In genomic region chr12:3351731-3352130, GRCh38 we compare ENCODE assay signal across 18 cellular contexts.
DNase-seq lines count a peak whose midpoint lies in the region; TF ChIP-seq lines count a peak whose summit lies in the region.
"Had no signal": no experiment of that assay in that cellular context is flagged by ENCODE, and none has a peak within 500 bp of the region (broad histone marks: within the 10 kb centered on the region; RNA-seq: fewer than 3 reads in every experiment).

No MANE protein-coding gene starts in this region.

- in situ Hi-C loops in mammary epithelial cell (cut with MboI; ENCODE audit: low sequenced_read_pairs in 2 of 2) = no loop called here

- H3K36me3 ChIP-seq in mammary epithelial cell (ENCODE audit: insufficient read depth, low read length) (no peaks in the 10 kb centered on the region), breast epithelium (no peaks in the 10 kb centered on the region), tibial nerve (no peaks in the 10 kb centered on the region)
- H3K36me3 ChIP-seq: BLaER1, HAP-1 had no signal

- H3K27me3 ChIP-seq in mammary epithelial cell (ENCODE audit: insufficient read depth, low read length) (no peaks in the 10 kb centered on the region), breast epithelium (no peaks in the 10 kb centered on the region), tibial nerve (peaks cover 0 to 4% of the 10 kb centered on the region in 2 donors)
- H3K27me3 ChIP-seq: BLaER1 had no signal

- no peak for TF ChIP-seq EP300 in tibial nerve (IDR thresholded peaks at IDR 0.05)

- CTCF ChIA-PET in mammary epithelial cell (lab: Charles Lee; ENCODE audit: low non-redundant PET) = no interaction called here

- TF ChIP-seq CTCF in mammary epithelial cell (conservative IDR thresholded peaks at IDR 0.05 in 1 of 2, IDR thresholded peaks at IDR 0.05 in 1 of 2; ENCODE audit: extremely low read depth in 1 of 2, insufficient read depth in 1 of 2, low read depth in 1 of 2, low read length in 2 of 2) = no peak
- no peak for TF ChIP-seq CTCF in breast epithelium (IDR thresholded peaks at IDR 0.05)
- no peak for TF ChIP-seq CTCF in tibial nerve (IDR thresholded peaks at IDR 0.05)

- DNase-seq in mammary epithelial cell = no peak
- no peak for DNase-seq in breast epithelium (ENCODE audit: low spot score in 2 of 2)
- peak; percentile 20 for DNase-seq in HT1080 (ENCODE audit: low read depth)
- DNase-seq in mesenteric fat pad (ENCODE audit: low spot score) = peak; percentile 18
- no peak for DNase-seq in tibial nerve (ENCODE audit: low spot score in 2 of 2)
- DNase-seq in AML-193 (lab: John Stamatoyannopoulos, UW) = no peak
- DNase-seq: 8988T; Caco-2; CD4-positive, CD25-positive, alpha-beta regulatory T cell; CD8-positive, alpha-beta T cell; DMS153; DND-41; GOT3; HFFc6 had no signal

- dilution Hi-C loops in mammary epithelial cell (cut with HindIII; ENCODE audit: low sequenced_read_pairs) = no loop called here

- H3K4me3 ChIP-seq in mammary epithelial cell (replicated peaks in 1 of 3; ENCODE audit: insufficient read depth in 1 of 3, low read depth in 2 of 3, low read length in 3 of 3) (no peak overlapping the region), breast epithelium (no peak overlapping the region), tibial nerve (no peak overlapping the region)
- H3K4me3 ChIP-seq: A549, BLaER1, HAP-1 had no signal

- H3K9ac ChIP-seq in mammary epithelial cell (ENCODE audit: insufficient read depth, low read length) = no peak overlapping the region
- H3K9ac ChIP-seq: BLaER1 had no signal

- H3K4me1 ChIP-seq in mammary epithelial cell (ENCODE audit: insufficient read depth, low read length) (peaks cover 6% of the 10 kb centered on the region), breast epithelium (no peaks in the 10 kb centered on the region), tibial nerve (no peaks in the 10 kb centered on the region)
- H3K4me1 ChIP-seq: A549, BLaER1, Caco-2, HAP-1 had no signal

- H3K4me2 ChIP-seq in mammary epithelial cell (ENCODE audit: insufficient read depth, low read depth, low read length) = no peak overlapping the region
- H3K4me2 ChIP-seq: A549, BLaER1 had no signal

- BruUV-seq in mammary epithelial cell (replicated peaks; lab: Mats Ljungman, UMichigan) = TSS peak; percentile 97

- TF ChIP-seq POLR2A in breast epithelium (IDR thresholded peaks at IDR 0.05) (no peak), tibial nerve (IDR thresholded peaks at IDR 0.05) (no peak)

- peaks cover 7% of the 10 kb centered on the region for H3K79me2 ChIP-seq in mammary epithelial cell (ENCODE audit: insufficient read depth, low read length)

- H4K20me1 ChIP-seq in mammary epithelial cell (ENCODE audit: insufficient read depth, low read length) = no peaks in the 10 kb centered on the region
- H4K20me1 ChIP-seq: BLaER1 had no signal

- H3K27ac ChIP-seq in mammary epithelial cell (ENCODE audit: insufficient read depth, low read depth, low read length) = no peak overlapping the region
- no peak overlapping the region for H3K27ac ChIP-seq in breast epithelium
- no peak overlapping the region for H3K27ac ChIP-seq in tibial nerve
- H3K27ac ChIP-seq: A549, BLaER1, C4-2B had no signal

- intact Hi-C loops in mammary epithelial cell (cut with micrococcal nuclease) = no loop called here
- intact Hi-C loops in breast epithelium (cut with DNase I; ENCODE audit: low total_unique reads) = no loop called here

- WGBS in mammary epithelial cell (ENCODE audit: low coverage, missing lambda C conversion rate) = 98% methylated on average over 4 of the region's 4 CpGs
- whole genome bisulfite sequencing in tibial nerve, 2 donors = 88 to 90% methylated on average over 4 of the region's 4 CpGs

- H2AFZ ChIP-seq in mammary epithelial cell (ENCODE audit: low read depth, low read length) = no peak overlapping the region

- no peaks in the 10 kb centered on the region for H3K9me3 ChIP-seq in mammary epithelial cell (replicated peaks; ENCODE audit: insufficient read depth, low read length)
- no peaks in the 10 kb centered on the region for H3K9me3 ChIP-seq in breast epithelium
- no peaks in the 10 kb centered on the region for H3K9me3 ChIP-seq in tibial nerve
- H3K9me3 ChIP-seq: A549, BLaER1, Caco-2, HAP-1 had no signal

Comparison
In these comparisons a context has a peak if more than half of its experiments do, and no peak if none do; other contexts are left out.
1. DNase-seq: peak in HT1080 (single experiment) and mesenteric fat pad (single experiment); none in mammary epithelial cell (single experiment), breast epithelium (0 of 2), tibial nerve (0 of 2) and AML-193 (0 of 2).